In genomic region chr5:116076496-116076895, GRCh38 we compare ENCODE assay signal across 1 cellular context.
TF ChIP-seq lines count a peak whose summit lies in the region.

No MANE protein-coding gene starts in this region.

TF ChIP-seq in GM12878, 131 proteins besides CTCF, POLR2A, EP300 and RAD21 (continued from another document and continues in another):
- TF ChIP-seq NR2C1 (IDR thresholded peaks at IDR 0.05) (no peak), USF2 (IDR thresholded peaks at IDR 0.05; ENCODE audit: borderline replicate concordance, low read depth, low read length) (no peak), MLLT1 (IDR thresholded peaks at IDR 0.05) (no peak), CREB1 (IDR thresholded peaks at IDR 0.05; ENCODE audit: low read depth) (0 out of 2 replicates have a peak, but pooled peaks have one; percentile 10), ZZZ3 (IDR thresholded peaks at IDR 0.05; ENCODE audit: control insufficient read depth, insufficient read length, low read depth) (no peak), ATF2 (IDR thresholded peaks at IDR 0.05; ENCODE audit: low read length) (peak; percentile 74), ETV6 (conservative IDR thresholded peaks at IDR 0.05 in 1 of 2, IDR thresholded peaks at IDR 0.05 in 1 of 2; ENCODE audit: borderline replicate concordance in 1 of 2, low read depth in 1 of 2) (peak in 1 of 2 experiments; percentile 94; a peak in 2 of 4 replicates), RFX5 (IDR thresholded peaks at IDR 0.05; ENCODE audit: low read depth, low read length) (no peak), CBX5 (IDR thresholded peaks at IDR 0.05; ENCODE audit: low read depth) (no peak), ZNF24 (IDR thresholded peaks at IDR 0.05) (no peak), SREBF2 (IDR thresholded peaks at IDR 0.05; ENCODE audit: low read length) (no peak), IKZF1 (conservative IDR thresholded peaks at IDR 0.05) (peak; percentile 84), SIX5 (IDR thresholded peaks at IDR 0.05; ENCODE audit: low read depth, low read length, severe bottlenecking) (no peak), SRF (IDR thresholded peaks at IDR 0.05; ENCODE audit: low read depth in 2 of 2, low read length in 2 of 2) (peak in 1 of 2 experiments; percentile 63; a peak in 1 of 4 replicates), CUX1 (IDR thresholded peaks at IDR 0.05; ENCODE audit: insufficient replicate concordance, low read depth, low read length) (no peak), CREM (IDR thresholded peaks at IDR 0.05; ENCODE audit: low read depth) (no peak), EGR1 (IDR thresholded peaks at IDR 0.05; ENCODE audit: borderline replicate concordance in 1 of 2, low read depth in 2 of 2, low read length in 2 of 2) (peak in 1 of 2 experiments; percentile 21; a peak in 1 of 3 replicates), NBN (IDR thresholded peaks at IDR 0.05) (peak; percentile 73), E4F1 (IDR thresholded peaks at IDR 0.05; ENCODE audit: borderline replicate concordance, partially characterized antibody) (no peak), TCF7 (IDR thresholded peaks at IDR 0.05; ENCODE audit: borderline replicate concordance) (no peak), BACH1 (IDR thresholded peaks at IDR 0.05; ENCODE audit: borderline replicate concordance) (0 out of 2 replicates have a peak, but pooled peaks have one; percentile 28), RELB (IDR thresholded peaks at IDR 0.05; ENCODE audit: low read depth) (peak; percentile 79), NKRF (conservative IDR thresholded peaks at IDR 0.05) (no peak), JUND (IDR thresholded peaks at IDR 0.05; ENCODE audit: low read depth, low read length) (peak; percentile 12; the same call in 1 of the 2 replicates), BCLAF1 (IDR thresholded peaks at IDR 0.05) (no peak), LARP7 (IDR thresholded peaks at IDR 0.05) (no peak), RAD51 (IDR thresholded peaks at IDR 0.05) (no peak), MTA3 (IDR thresholded peaks at IDR 0.05; ENCODE audit: borderline replicate concordance, low read length) (peak; percentile 74; the same call in 1 of the 2 replicates), NFIC (IDR thresholded peaks at IDR 0.05; ENCODE audit: low read depth, low read length) (peak; percentile 90), MEF2B (IDR thresholded peaks at IDR 0.05; ENCODE audit: partially characterized antibody, poor library complexity, severe bottlenecking) (no peak), GABPA (IDR thresholded peaks at IDR 0.05; ENCODE audit: low read depth) (no peak), EED (IDR thresholded peaks at IDR 0.05; ENCODE audit: low read depth) (peak; percentile 62), KDM1A (IDR thresholded peaks at IDR 0.05; ENCODE audit: borderline replicate concordance) (no peak), PKNOX1 (IDR thresholded peaks at IDR 0.05) (peak; percentile 18; the same call in 1 of the 2 replicates), POLR2AphosphoS2 (IDR thresholded peaks at IDR 0.05; ENCODE audit: low read depth, low read length) (no peak), HDGF (IDR thresholded peaks at IDR 0.05) (no peak)
